ENCODE assay signal across 12 cellular contexts in genomic region chr1:68313736-68314594, GRCh38.
DNase-seq lines count a peak whose midpoint lies in the region; ATAC-seq and TF ChIP-seq lines count a peak whose summit lies in the region.
"Had no signal": no experiment of that assay in that cellular context is flagged by ENCODE, and none has a peak within 500 bp of the region (broad histone marks: within the 10 kb centered on the region; RNA-seq: fewer than 3 reads in every experiment).

No MANE protein-coding gene starts in this region.

- no peak overlapping the region for H3K27ac ChIP-seq in fibroblast of lung (ENCODE audit: insufficient read depth, low read length)
- peak overlapping the region; percentile 53 for H3K27ac ChIP-seq in stomach smooth muscle (ENCODE audit: low read length)
- H3K27ac ChIP-seq: body of pancreas had no signal

- H3K27me3 ChIP-seq in fibroblast of lung (ENCODE audit: control insufficient read depth, insufficient read depth, low read length): no peaks in the 10 kb centered on the region
- H3K27me3 ChIP-seq in stomach smooth muscle (ENCODE audit: control insufficient read depth in 1 of 2, insufficient read depth in 2 of 2, low read length in 2 of 2): no peaks in the 10 kb centered on the region
- H3K27me3 ChIP-seq: body of pancreas, spleen had no signal

- peak overlapping the region; percentile 11 for H3K4me2 ChIP-seq in fibroblast of lung (ENCODE audit: extremely low read depth, insufficient read depth, low read length)

- H3K4me3 ChIP-seq in fibroblast of lung (replicated peaks in 1 of 4; ENCODE audit: control extremely low read depth in 1 of 4, insufficient read depth in 1 of 4, low read depth in 3 of 4, low read length in 4 of 4) (no peak overlapping the region), stomach smooth muscle (ENCODE audit: low read length in 2 of 2) (peak overlapping the region; percentile 2 to 23)
- H3K4me3 ChIP-seq: body of pancreas, spleen had no signal

- no peak for ATAC-seq in GM19324 (IDR thresholded peaks at IDR 0.05; ENCODE audit: low FRiP score, unreplicated experiment)
- ATAC-seq: body of pancreas, Panc1 had no signal

- H4K20me1 ChIP-seq in fibroblast of lung (ENCODE audit: control insufficient read depth, extremely low read depth, insufficient read depth, low read length): no peaks in the 10 kb centered on the region

- no peaks in the 10 kb centered on the region for H3K79me2 ChIP-seq in fibroblast of lung (ENCODE audit: control insufficient read depth, insufficient read depth, low read length)

- H3K9ac ChIP-seq in fibroblast of lung (ENCODE audit: insufficient read depth, low read length) (no peak overlapping the region), stomach smooth muscle (ENCODE audit: low read length in 2 of 2) (peak overlapping the region; percentile 10 to 30)

- no peak for TF ChIP-seq CTCF in fibroblast of lung (conservative IDR thresholded peaks at IDR 0.05 in 1 of 2, IDR thresholded peaks at IDR 0.05 in 1 of 2; ENCODE audit: low read depth in 1 of 2, low read length in 2 of 2)

- peaks cover 2% of the 10 kb centered on the region for H3K4me1 ChIP-seq in fibroblast of lung (ENCODE audit: control insufficient read depth, extremely low read depth, insufficient read depth, low read length)
- H3K4me1 ChIP-seq in stomach smooth muscle (ENCODE audit: control insufficient read depth, insufficient read depth, low read length): peaks cover 10% of the 10 kb centered on the region

- DNase-seq in NCI-H1417 treated with DMSO at 0.1 percent for 48 hours (lab: John Stamatoyannopoulos, UW) (peak; percentile 94), NCI-H748 treated with DMSO at 0.1 percent for 48 hours (lab: John Stamatoyannopoulos, UW) (peak; percentile 93), fibroblast of lung (ENCODE audit: low read depth in 2 of 2) (no peak), SIG-M5 (lab: John Stamatoyannopoulos, UW) (no peak), SW 1271 (lab: John Stamatoyannopoulos, UW) (no peak)
- DNase-seq: activated T-cell treated with anti-CD3 and anti-CD28 coated beads, Interleukin-2, amount 50 U/mL, for 1 hour; body of pancreas; Karpas-422; spleen had no signal

- H2AFZ ChIP-seq in fibroblast of lung (ENCODE audit: low read length): peak overlapping the region; percentile 60

- H3K36me3 ChIP-seq in fibroblast of lung (ENCODE audit: control insufficient read depth, insufficient read depth, low read length) (no peaks in the 10 kb centered on the region), stomach smooth muscle (ENCODE audit: control insufficient read depth in 2 of 2, insufficient read depth in 2 of 2, low read length in 2 of 2) (no peaks in the 10 kb centered on the region)
- H3K36me3 ChIP-seq: spleen had no signal

- H3K9me3 ChIP-seq in fibroblast of lung (ENCODE audit: control insufficient read depth, insufficient read depth, low read depth, low read length) (no peaks in the 10 kb centered on the region), stomach smooth muscle (ENCODE audit: control insufficient read depth in 2 of 2, low read length in 2 of 2) (no peaks in the 10 kb centered on the region)
- H3K9me3 ChIP-seq: body of pancreas, spleen had no signal

Comparison
In these comparisons a context has a peak if more than half of its experiments do, and no peak if none do; other contexts are left out.
1. DNase-seq: peak in NCI-H1417 treated with DMSO at 0.1 percent for 48 hours (single experiment) and NCI-H748 treated with DMSO at 0.1 percent for 48 hours (single experiment); none in fibroblast of lung (0 of 2), SIG-M5 (single experiment) and SW 1271 (0 of 2).
2. H3K4me3 ChIP-seq: peak in stomach smooth muscle (2 of 2); none in fibroblast of lung (0 of 4).